26 cellular contexts compared by ENCODE assay signal in the genomic region with DNA sequence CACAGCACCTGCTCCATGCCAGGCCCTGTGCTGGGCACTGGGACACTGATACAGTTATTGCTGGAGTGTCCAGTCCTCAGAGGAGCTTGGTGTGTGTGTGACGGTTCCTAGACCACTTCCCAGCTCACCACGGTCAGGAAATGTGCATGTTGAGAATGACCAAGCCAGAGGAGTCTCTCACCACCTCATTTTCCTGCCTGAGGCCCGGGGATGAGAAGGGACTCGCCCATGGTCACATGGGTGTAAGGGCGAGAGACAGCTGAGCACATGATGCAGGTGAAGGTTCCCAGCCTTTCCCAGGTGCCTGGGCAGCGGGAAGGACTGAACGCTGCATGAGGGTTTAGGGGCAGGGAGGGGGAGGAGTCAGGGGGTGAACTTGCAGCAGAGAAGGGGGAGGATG.
"Had no signal": no experiment of that assay in that cellular context is flagged by ENCODE, and none has a peak within 500 bp of the region (broad histone marks: within the 10 kb centered on the region; RNA-seq: fewer than 3 reads in every experiment).

No MANE protein-coding gene starts in this region.

- H3K4me3 ChIP-seq: heart right ventricle, neural progenitor cell, thyroid gland had no signal

- H3K27ac Mint-ChIP-seq: activated B cell treated with CpG ODN at 0.5 μM for 24 hours; activated naive CD4-positive, alpha-beta T cell treated with anti-CD3 and anti-CD28 coated beads, Interleukin-2, amount 50 U/mL, for 24 hours; activated T-cell treated with anti-CD3 and anti-CD28 coated beads, Interleukin-2, amount 50 U/mL, for 72 hours; neural progenitor cell; progenitor cell of endocrine pancreas; stimulated activated naive CD8-positive, alpha-beta T cell treated with anti-CD3 and anti-CD28 coated beads, Interleukin-15, Interleukin-2, amounts not matched to agents 100 ng/mL and 50 ng/mL, for 24 hours; T-helper 1 cell treated with Interleukin-12 subunit alpha and Interleukin-12 subunit beta and Interleukin-4 antibody, amounts not matched to agents 30 μg/mL and 1 μg/mL, for 36 hours had no signal

- H3K9ac ChIP-seq: neural progenitor cell had no signal

- H2AFZ ChIP-seq: neural progenitor cell had no signal

- H3K27ac ChIP-seq: heart right ventricle, neural progenitor cell, thyroid gland had no signal

- ATAC-seq: activated T-cell treated with anti-CD3 and anti-CD28 coated beads, Interleukin-2, amount 50 U/mL, for 72 hours; heart right ventricle; left cardiac atrium had no signal

- H3K4me2 ChIP-seq: neural progenitor cell had no signal

- H3K9me3 Mint-ChIP-seq: activated B cell treated with CpG ODN at 0.5 μM for 24 hours; activated naive CD4-positive, alpha-beta T cell treated with anti-CD3 and anti-CD28 coated beads, Interleukin-2, amount 50 U/mL, for 24 hours; activated T-cell treated with anti-CD3 and anti-CD28 coated beads, Interleukin-2, amount 50 U/mL, for 72 hours; neural progenitor cell; T-helper 1 cell treated with Interleukin-12 subunit alpha and Interleukin-12 subunit beta and Interleukin-4 antibody, amounts not matched to agents 30 μg/mL and 1 μg/mL, for 36 hours had no signal

- H3K4me1 ChIP-seq: neural progenitor cell, thyroid gland had no signal

- H3K4me3 Mint-ChIP-seq: activated B cell treated with CpG ODN at 0.5 μM for 24 hours; activated naive CD4-positive, alpha-beta T cell treated with anti-CD3 and anti-CD28 coated beads, Interleukin-2, amount 50 U/mL, for 24 hours; activated T-cell treated with anti-CD3 and anti-CD28 coated beads, Interleukin-2, amount 50 U/mL, for 72 hours; brain; neural progenitor cell; stimulated activated naive CD8-positive, alpha-beta T cell treated with anti-CD3 and anti-CD28 coated beads, Interleukin-15, Interleukin-2, amounts not matched to agents 100 ng/mL and 50 ng/mL, for 24 hours; T-helper 1 cell treated with Interleukin-12 subunit alpha and Interleukin-12 subunit beta and Interleukin-4 antibody, amounts not matched to agents 30 μg/mL and 1 μg/mL, for 36 hours had no signal

- H3K9me3 ChIP-seq: heart right ventricle, thyroid gland had no signal

- H3K36me3 Mint-ChIP-seq: activated naive CD4-positive, alpha-beta T cell treated with anti-CD3 and anti-CD28 coated beads, Interleukin-2, amount 50 U/mL, for 24 hours; brain; neural progenitor cell had no signal

- DNase-seq: activated CD4-positive, alpha-beta T cell treated with anti-CD3 and anti-CD28 coated beads for 4 hours; activated CD4-positive, alpha-beta T cell treated with anti-CD3 and anti-CD28 coated beads, Interleukin-2, amount 50 U/mL, for 48 hours; activated CD8-positive, alpha-beta memory T cell treated with anti-CD3 and anti-CD28 coated beads, Interleukin-2, amount 50 U/mL, for 48 hours; activated gamma-delta T cell; activated T-cell treated with anti-CD3 and anti-CD28 coated beads, Interleukin-2, amount 50 U/mL, for 72 hours; anterior cingulate cortex; caudate nucleus; dermis blood vessel endothelial cell; effector CD8-positive, alpha-beta T cell; erythroblast; foreskin fibroblast; heart right ventricle; islet precursor cell; left cardiac atrium; retina; stimulated activated CD4-positive, alpha-beta T cell treated with anti-CD3 and anti-CD28 coated beads, Interleukin-1b, Interleukin-23, amount 100 ng/mL, for 48 hours; substantia nigra; T1000; thyroid gland had no signal

- H3K27me3 ChIP-seq: heart right ventricle, neural progenitor cell, thyroid gland had no signal

- H3K36me3 ChIP-seq: heart right ventricle, neural progenitor cell, thyroid gland had no signal
